1 cellular context compared by ENCODE assay signal in genomic region chr17:19705771-19706770, GRCh38.
TF ChIP-seq lines count a peak whose summit lies in the region.

No MANE protein-coding gene starts in this region.

TF ChIP-seq in HepG2, 621 proteins besides CTCF, POLR2A, EP300 and RAD21:
- peak; percentile 39 for TF ChIP-seq ZNF883 (CRISPR knock-in tag; IDR thresholded peaks at IDR 0.05; ENCODE audit: not compliant biosample characterization)
- TF ChIP-seq HNF4A (CRISPR knock-in tag; IDR thresholded peaks at IDR 0.05): peak; percentile 25; the same call in 1 of the 2 replicates
- no peak for TF ChIP-seq LCORL (IDR thresholded peaks at IDR 0.05)
- TF ChIP-seq LCORL (CRISPR knock-in tag; IDR thresholded peaks at IDR 0.05): 0 out of 2 replicates have a peak, but pooled peaks have one; percentile 12
- peak; percentile 35 for TF ChIP-seq ZNF18 (CRISPR knock-in tag; IDR thresholded peaks at IDR 0.05; ENCODE audit: insufficient replicate concordance)
- TF ChIP-seq ZFX (CRISPR knock-in tag; IDR thresholded peaks at IDR 0.05; ENCODE audit: low read depth): 0 out of 2 replicates have a peak, but pooled peaks have one; percentile 4
- TF ChIP-seq ZNF280B (CRISPR knock-in tag; IDR thresholded peaks at IDR 0.05; ENCODE audit: borderline replicate concordance): no peak
- no peak for TF ChIP-seq STAG1 (CRISPR knock-in tag; IDR thresholded peaks at IDR 0.05)
- 0 out of 2 replicates have a peak, but pooled peaks have one; percentile 4 for TF ChIP-seq ZNF292 (CRISPR knock-in tag; IDR thresholded peaks at IDR 0.05; ENCODE audit: borderline replicate concordance, low read depth)
- TF ChIP-seq KDM5B (CRISPR knock-in tag; IDR thresholded peaks at IDR 0.05; ENCODE audit: borderline replicate concordance): peak; percentile 35; the same call in 1 of the 2 replicates
- TF ChIP-seq THAP9 (CRISPR knock-in tag; IDR thresholded peaks at IDR 0.05; ENCODE audit: borderline replicate concordance): 0 out of 2 replicates have a peak, but pooled peaks have one; percentile 28
- 0 out of 2 replicates have a peak, but pooled peaks have one; percentile 58 for TF ChIP-seq EEA1 (CRISPR knock-in tag; IDR thresholded peaks at IDR 0.05; ENCODE audit: borderline replicate concordance)
- peak; percentile 35 for TF ChIP-seq ZMYM3 (CRISPR knock-in tag; IDR thresholded peaks at IDR 0.05)
- no peak for TF ChIP-seq SOX6 (IDR thresholded peaks at IDR 0.05)
- TF ChIP-seq SOX6 (CRISPR knock-in tag; IDR thresholded peaks at IDR 0.05): 0 out of 2 replicates have a peak, but pooled peaks have one; percentile 13
- 0 out of 2 replicates have a peak, but pooled peaks have one; percentile 33 for TF ChIP-seq ZMYM2 (CRISPR knock-in tag; IDR thresholded peaks at IDR 0.05)
- TF ChIP-seq ZNF572 (CRISPR knock-in tag; IDR thresholded peaks at IDR 0.05): 0 out of 2 replicates have a peak, but pooled peaks have one; percentile 11
- TF ChIP-seq ZNF598 (CRISPR knock-in tag; IDR thresholded peaks at IDR 0.05; ENCODE audit: borderline replicate concordance): 0 out of 2 replicates have a peak, but pooled peaks have one; percentile 36
- peak; percentile 48; the same call in 1 of the 2 replicates for TF ChIP-seq ADNP (CRISPR knock-in tag; IDR thresholded peaks at IDR 0.05)
- no peak for TF ChIP-seq EED (CRISPR knock-in tag; IDR thresholded peaks at IDR 0.05)
- TF ChIP-seq USF2 (IDR thresholded peaks at IDR 0.05; ENCODE audit: low read depth, low read length): no peak
- no peak for TF ChIP-seq USF2 (CRISPR knock-in tag; IDR thresholded peaks at IDR 0.05; ENCODE audit: borderline replicate concordance)
